9 cellular contexts compared by ENCODE assay signal in the genomic region with DNA sequence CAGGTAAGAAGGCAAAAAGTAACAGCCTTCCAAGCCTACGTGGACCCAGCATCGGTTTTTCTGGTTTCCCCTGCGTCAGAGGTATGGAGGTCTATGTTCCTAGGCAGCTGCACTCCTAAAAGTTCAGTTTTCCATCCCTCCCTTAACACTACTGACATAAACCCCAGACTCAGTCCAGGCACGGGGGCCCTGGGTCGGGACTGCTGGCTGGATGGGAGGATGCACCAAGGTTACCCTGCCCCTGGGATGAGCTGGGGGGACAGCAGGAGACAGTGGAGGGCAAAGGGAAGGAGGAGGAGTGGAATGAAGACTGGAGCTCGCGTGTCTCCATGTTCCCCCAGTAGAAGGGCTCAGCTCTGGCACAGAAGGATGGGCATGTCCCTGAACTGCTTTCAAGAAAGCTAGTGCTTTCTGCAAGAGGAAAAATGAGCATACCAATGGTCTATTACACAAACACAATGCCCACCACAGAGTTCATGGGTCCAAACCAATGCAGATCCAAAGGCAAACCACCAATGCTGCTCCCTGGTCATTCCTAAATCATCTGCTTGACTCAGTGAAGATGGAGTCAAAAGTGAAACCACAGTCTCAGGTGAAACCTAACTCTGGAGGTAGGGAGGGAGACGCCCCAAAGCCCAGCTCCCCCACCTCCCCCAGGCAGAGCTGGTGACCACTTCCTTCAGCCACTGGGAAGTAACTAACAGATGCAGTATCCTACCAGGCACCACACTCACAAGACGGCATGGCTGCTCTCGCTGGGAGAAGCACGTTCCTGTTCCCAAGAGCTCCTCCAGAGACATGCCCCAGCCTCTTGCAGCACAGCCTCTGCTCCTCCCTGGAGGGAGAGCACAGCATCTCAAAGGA. TPM values are rescaled to one million over a fixed set of nuclear protein-coding genes. Genes with fewer than 3 reads are reported as not detected.
DNase-seq lines count a peak whose midpoint lies in the region; FAIRE-seq and TF ChIP-seq lines count a peak whose summit lies in the region.
"Had no signal": no experiment of that assay in that cellular context is flagged by ENCODE, and none has a peak within 500 bp of the region (broad histone marks: within the 10 kb centered on the region; RNA-seq: fewer than 3 reads in every experiment).

No MANE protein-coding gene starts in this region.

- no peak overlapping the region for H4K8ac ChIP-seq in trophoblast cell (ENCODE audit: low read depth, low read length)

- H2BK12ac ChIP-seq in trophoblast cell (ENCODE audit: low read length): no peak overlapping the region

- H3K4me3 ChIP-seq in ACC112 (ENCODE audit: low read depth, low read length): peak overlapping the region; percentile 58
- no peak overlapping the region for H3K4me3 ChIP-seq in breast epithelium
- H3K4me3 ChIP-seq in muscle layer of colon (ENCODE audit: low read depth in 1 of 2, low read length in 2 of 2): no peak overlapping the region
- H3K4me3 ChIP-seq in trophoblast cell (ENCODE audit: low read depth, low read length): no peak overlapping the region

- TF ChIP-seq POLR2A in breast epithelium (IDR thresholded peaks at IDR 0.05) (no peak), GM12891 (IDR thresholded peaks at IDR 0.05; ENCODE audit: low read depth, low read length) (no peak)

- no peak for TF ChIP-seq CTCF in breast epithelium (IDR thresholded peaks at IDR 0.05)

- no peak overlapping the region for H2BK5ac ChIP-seq in trophoblast cell (ENCODE audit: low read depth, low read length, poor library complexity)

- no peak overlapping the region for H3K4ac ChIP-seq in trophoblast cell (ENCODE audit: low read depth, low read length)

- H3K27me3 ChIP-seq in ACC112 (ENCODE audit: insufficient read depth, low read length) (no peaks in the 10 kb centered on the region), breast epithelium (no peaks in the 10 kb centered on the region), muscle layer of colon (ENCODE audit: control insufficient read depth in 1 of 2, insufficient read depth in 2 of 2, low read length in 2 of 2) (no peaks in the 10 kb centered on the region), trophoblast cell (ENCODE audit: insufficient read depth, low read length) (no peaks in the 10 kb centered on the region)

- H3K4me2 ChIP-seq in trophoblast cell (ENCODE audit: low read length): no peak overlapping the region

- DNase-seq in HT1080 (ENCODE audit: low read depth): peak; percentile 55
- no peak for DNase-seq in breast epithelium (ENCODE audit: low spot score in 2 of 2)
- no peak for DNase-seq in GM12891 (ENCODE audit: insufficient read length, low spot score)
- no peak for DNase-seq in trophoblast cell
- DNase-seq in dedifferentiated amniotic fluid mesenchymal stem cell (ENCODE audit: extremely low spot score): no peak
- no peak for DNase-seq in NCI-H1694 (lab: John Stamatoyannopoulos, UW)
- DNase-seq: NCI-H187 had no signal

- H3K4me1 ChIP-seq in ACC112 (ENCODE audit: control insufficient read depth, insufficient read depth, low read length, unreplicated experiment) (peaks cover 45% of the 10 kb centered on the region), breast epithelium (peaks cover 0 to 18% of the 10 kb centered on the region in 2 donors), muscle layer of colon (ENCODE audit: insufficient read depth, low read length) (peaks cover 66% of the 10 kb centered on the region), trophoblast cell (ENCODE audit: control insufficient read depth in 1 of 2, insufficient read depth in 2 of 2, low read length in 2 of 2) (peaks cover 0 to 5% of the 10 kb centered on the region in 2 experiments)

- peaks cover 4% of the 10 kb centered on the region for H3K79me2 ChIP-seq in ACC112 (ENCODE audit: control insufficient read depth, insufficient read depth, low read length, unreplicated experiment)
- H3K79me2 ChIP-seq in trophoblast cell (ENCODE audit: control insufficient read depth, insufficient read depth, low read length, poor library complexity): no peaks in the 10 kb centered on the region

- H4K91ac ChIP-seq in trophoblast cell (ENCODE audit: low read depth, low read length): no peak overlapping the region

- no peak for FAIRE-seq in GM12891 (lab: Jason Lieb, UNC)

- H2BK120ac ChIP-seq in trophoblast cell (ENCODE audit: insufficient read depth, low read length, poor library complexity): no peak overlapping the region

- H3K27ac ChIP-seq in ACC112 (ENCODE audit: low read depth, low read length) (peak overlapping the region; percentile 97), breast epithelium (peak overlapping the region; percentile 60 to 73), muscle layer of colon (ENCODE audit: low read depth, low read length) (peak overlapping the region; percentile 8), trophoblast cell (ENCODE audit: low read depth, low read length) (no peak overlapping the region)

- H3K9ac ChIP-seq in muscle layer of colon (ENCODE audit: low read length) (no peak overlapping the region), trophoblast cell (ENCODE audit: low read length) (no peak overlapping the region)

- H3K9me3 ChIP-seq in breast epithelium: no peaks in the 10 kb centered on the region
- H3K9me3 ChIP-seq in muscle layer of colon (ENCODE audit: low read length): no peaks in the 10 kb centered on the region
- no peaks in the 10 kb centered on the region for H3K9me3 ChIP-seq in trophoblast cell (ENCODE audit: insufficient read depth, low read depth, low read length)

- no CpG with 5 or more reads among the region's 11 CpGs for WGBS in trophoblast cell (ENCODE audit: extremely low coverage, insufficient coverage, insufficient read length)

- no peaks in the 10 kb centered on the region for H3K79me1 ChIP-seq in trophoblast cell (ENCODE audit: low read length)

- H3K23ac ChIP-seq in trophoblast cell (ENCODE audit: low read length): no peak overlapping the region

- H2AFZ ChIP-seq in ACC112 (ENCODE audit: low read length, unreplicated experiment) (no peak overlapping the region), trophoblast cell (ENCODE audit: insufficient read depth, low read length, poor library complexity) (no peak overlapping the region)

- no peak overlapping the region for H3K18ac ChIP-seq in trophoblast cell (ENCODE audit: low read length)

- intact Hi-C loops in breast epithelium (cut with DNase I; ENCODE audit: low total_unique reads): no loop called here

- H3K36me3 ChIP-seq in ACC112 (ENCODE audit: insufficient read depth, low read length) (peaks cover 37% of the 10 kb centered on the region), breast epithelium (peaks cover 7% of the 10 kb centered on the region), muscle layer of colon (ENCODE audit: insufficient read depth, low read length) (peaks cover 92% of the 10 kb centered on the region), trophoblast cell (ENCODE audit: control insufficient read depth in 1 of 2, insufficient read depth in 2 of 2, low read length in 2 of 2) (no peaks in the 10 kb centered on the region)

- no peak overlapping the region for H3K14ac ChIP-seq in trophoblast cell (ENCODE audit: low read length)

- H4K12ac ChIP-seq in trophoblast cell (ENCODE audit: low read depth, low read length): no peak overlapping the region

- no peak overlapping the region for H2AK5ac ChIP-seq in trophoblast cell (ENCODE audit: low read length)

TF ChIP-seq in GM12891, 5 proteins besides CTCF, POLR2A, EP300 and RAD21:
- TF ChIP-seq PAX5 (IDR thresholded peaks at IDR 0.05; ENCODE audit: insufficient read depth, low read length, severe bottlenecking) (no peak), SPI1 (IDR thresholded peaks at IDR 0.05; ENCODE audit: low read depth, low read length) (no peak), POU2F2 (IDR thresholded peaks at IDR 0.05; ENCODE audit: low read depth, low read length) (no peak), POLR2AphosphoS5 (IDR thresholded peaks at IDR 0.05; ENCODE audit: low read depth, low read length) (no peak), TAF1 (IDR thresholded peaks at IDR 0.05; ENCODE audit: low read depth, low read length) (no peak)
TF ChIP-seq in GM12891: peak in this region for 0.

RNA-seq across cellular contexts. Expression of a gene that starts 54.9 kb away (rescaled TPM):
- total RNA-seq in HT1080 (2014; rRNA removed; shearing (Covaris generic)): 50.3 and 56.7 TPM in 2 replicates
- 91.6 and 108 TPM in 2 replicates for polyA plus RNA-seq in HT1080 (2015; cell fraction: cytosol; rRNA removed)
- 526 and 613 TPM in 2 replicates for polyA plus RNA-seq in HT1080 (2015; cell fraction: nucleus; rRNA removed)
- total RNA-seq in breast epithelium: 100 to 1,000 TPM; 203 to 283 (median 204) TPM
- 43.4 TPM for polyA plus RNA-seq in GM12891 (2012; ENCODE audit: low read depth, missing spikeins)
- polyA plus RNA-seq in trophoblast cell (2013): 93.3 and 100 TPM in 2 replicates
